ENCODE assay signal across 1 cellular context in genomic region chr14:67357583-67358354, GRCh38.
TF ChIP-seq lines count a peak whose summit lies in the region.

No MANE protein-coding gene starts in this region.

TF ChIP-seq in GM12878, 131 proteins besides CTCF, POLR2A, EP300 and RAD21:
- no peak for TF ChIP-seq ZZZ3 (IDR thresholded peaks at IDR 0.05; ENCODE audit: control insufficient read depth, insufficient read length, low read depth)
- no peak for TF ChIP-seq CUX1 (IDR thresholded peaks at IDR 0.05; ENCODE audit: insufficient replicate concordance, low read depth, low read length)
- no peak for TF ChIP-seq SIX5 (IDR thresholded peaks at IDR 0.05; ENCODE audit: low read depth, low read length, severe bottlenecking)
- no peak for TF ChIP-seq SMAD1 (IDR thresholded peaks at IDR 0.05; ENCODE audit: low read depth, partially characterized antibody)
- no peak for TF ChIP-seq MYC (IDR thresholded peaks at IDR 0.05; ENCODE audit: insufficient read depth, insufficient read length, insufficient replicate concordance, low read length, severe bottlenecking)
- TF ChIP-seq KDM1A (IDR thresholded peaks at IDR 0.05; ENCODE audit: borderline replicate concordance): no peak
- no peak for TF ChIP-seq KAT2A (conservative IDR thresholded peaks at IDR 0.05; ENCODE audit: control insufficient read depth, low read depth, low read length)
- no peak for TF ChIP-seq E2F8 (IDR thresholded peaks at IDR 0.05; ENCODE audit: low read depth, partially characterized antibody)
- TF ChIP-seq ZNF687 (IDR thresholded peaks at IDR 0.05): no peak
- TF ChIP-seq NRF1 (conservative IDR thresholded peaks at IDR 0.05; ENCODE audit: low read depth, low read length): no peak
- no peak for TF ChIP-seq EGR1 (IDR thresholded peaks at IDR 0.05; ENCODE audit: borderline replicate concordance in 1 of 2, low read depth in 2 of 2, low read length in 2 of 2)
- TF ChIP-seq MLLT1 (IDR thresholded peaks at IDR 0.05): no peak
- TF ChIP-seq HDGF (IDR thresholded peaks at IDR 0.05): no peak
- no peak for TF ChIP-seq ZBTB33 (IDR thresholded peaks at IDR 0.05)
- TF ChIP-seq HCFC1 (IDR thresholded peaks at IDR 0.05; ENCODE audit: low read length): no peak
- no peak for TF ChIP-seq NR2C2 (IDR thresholded peaks at IDR 0.05; ENCODE audit: borderline replicate concordance, control insufficient read depth, insufficient read length, low read depth)
- TF ChIP-seq RB1 (IDR thresholded peaks at IDR 0.05; ENCODE audit: borderline replicate concordance): no peak
- TF ChIP-seq STAT1 (conservative IDR thresholded peaks at IDR 0.05): no peak
- TF ChIP-seq NFIC (IDR thresholded peaks at IDR 0.05; ENCODE audit: low read depth, low read length): no peak
- TF ChIP-seq ELK1 (IDR thresholded peaks at IDR 0.05; ENCODE audit: low read depth, low read length): no peak
